In the genomic region with DNA sequence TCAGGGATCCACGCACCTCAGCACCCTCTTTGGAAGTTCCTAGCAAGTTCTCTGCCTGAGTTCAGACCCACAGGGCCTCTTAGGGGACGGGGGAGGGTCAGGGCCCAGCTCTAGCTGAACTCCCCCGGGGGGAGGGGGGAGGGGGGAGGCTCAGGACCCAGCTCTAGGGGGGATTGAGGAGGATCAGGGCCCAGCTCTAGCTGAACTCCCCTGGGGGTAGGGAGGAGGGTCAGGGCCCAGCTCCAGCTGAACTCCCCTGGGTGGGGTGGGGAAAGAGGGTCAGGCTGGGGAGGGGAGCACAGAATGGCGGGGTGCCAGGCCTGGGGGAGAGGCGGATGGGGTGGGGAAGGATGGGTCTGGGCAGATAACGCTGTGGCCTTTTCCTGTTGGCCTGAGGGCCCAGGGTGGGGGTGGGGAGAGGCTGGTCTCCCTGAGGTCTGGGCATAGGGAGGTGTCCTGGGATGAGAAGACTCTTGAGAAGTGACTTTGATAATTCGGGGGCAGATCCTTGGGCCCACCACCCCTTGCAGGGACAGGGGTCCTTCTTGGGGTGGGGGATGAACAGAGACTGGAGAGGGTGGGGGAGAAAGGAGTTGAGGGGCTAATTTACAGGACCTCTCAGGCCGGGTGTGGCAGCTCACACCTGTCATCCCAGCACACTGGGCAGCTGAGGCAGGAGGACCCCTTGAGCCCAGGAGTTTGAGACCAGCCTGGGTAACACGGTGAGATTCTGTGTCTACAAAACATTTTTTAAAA, we compare ENCODE assay signal across 14 cellular contexts. TPM values are rescaled to one million over a fixed set of nuclear protein-coding genes. Genes with fewer than 3 reads are reported as not detected.
DNase-seq lines count a peak whose midpoint lies in the region; TF ChIP-seq lines count a peak whose summit lies in the region.
"Had no signal": no experiment of that assay in that cellular context is flagged by ENCODE, and none has a peak within 500 bp of the region (broad histone marks: within the 10 kb centered on the region; RNA-seq: fewer than 3 reads in every experiment).

No MANE protein-coding gene starts in this region.

- 35 to 68% (median 50%) methylated on average over 8 to 9 of the region's 9 CpGs for WGBS in spleen, 5 donors

- intact Hi-C loops in spleen (cut with DNase I; ENCODE audit: low total_unique reads) = no loop called here

- no peak overlapping the region for H3K4me3 ChIP-seq in cardiac muscle cell
- H3K4me3 ChIP-seq in spleen = no peak overlapping the region

- no peaks in the 10 kb centered on the region for H3K9me3 ChIP-seq in cardiac muscle cell (ENCODE audit: low read depth)
- H3K9me3 ChIP-seq in spleen = no peaks in the 10 kb centered on the region

- H3K4me1 ChIP-seq in cardiac muscle cell (ENCODE audit: low read depth) = peaks cover 13% of the 10 kb centered on the region
- H3K4me1 ChIP-seq in spleen = peaks cover 15 to 73% (median 44%) of the 10 kb centered on the region in 6 donors

- no peak for TF ChIP-seq CTCF in cardiac muscle cell (IDR thresholded peaks at IDR 0.05; ENCODE audit: low read depth, low read length)
- no peak for TF ChIP-seq CTCF in spleen (IDR thresholded peaks at IDR 0.05 in 8 of 11, conservative IDR thresholded peaks at IDR 0.05 in 3 of 11)

- no peak for TF ChIP-seq POLR2A in spleen (IDR thresholded peaks at IDR 0.05)

- no peaks in the 10 kb centered on the region for H3K27me3 ChIP-seq in cardiac muscle cell
- no peaks in the 10 kb centered on the region for H3K27me3 ChIP-seq in spleen (replicated peaks in 1 of 7)

- H3K27ac ChIP-seq in cardiac muscle cell (peak overlapping the region; percentile 57), spleen (peak overlapping the region in 7 of 8 donors; percentile 29 to 84 (median 73))

- H3K36me3 ChIP-seq in cardiac muscle cell = no peaks in the 10 kb centered on the region
- no peaks in the 10 kb centered on the region for H3K36me3 ChIP-seq in spleen

- DNase-seq in OCI-M2 (lab: John Stamatoyannopoulos, UW; ENCODE audit: unreplicated experiment) (peak; percentile 36), cardiac muscle cell (ENCODE audit: low read depth in 1 of 2, low spot score in 1 of 2) (peak in 1 of 2 donors; percentile 62), spleen (peak; percentile 69), NCI-H146 treated with DMSO at 0.1 percent for 48 hours (lab: John Stamatoyannopoulos, UW; ENCODE audit: unreplicated experiment) (no peak), NCI-H2227 treated with DMSO at 0.1 percent for 48 hours (lab: John Stamatoyannopoulos, UW) (no peak)
- DNase-seq in stimulated activated CD4-positive, alpha-beta T cell treated with anti-CD3 and anti-CD28 coated beads, Interleukin-15, amount 100 ng/mL, for 24 hours = no peak
- DNase-seq: cerebellar nuclear complex; HFFc6; occipital lobe; SHP77 treated with DMSO at 0.1 percent for 48 hours; stimulated activated CD4-positive, alpha-beta T cell treated with anti-CD3 and anti-CD28 coated beads, Interleukin-4, amount 100 ng/mL, for 1 hour had no signal

RNA-seq across cellular contexts. Expression of gene PTBP1, which starts 5.5 kb away (rescaled TPM):
- total RNA-seq in cardiac muscle cell (92.0 and 92.7 TPM in 2 replicates), spleen (100 to 1,000 TPM; 147 to 305 (median 247) TPM)
- polyA plus RNA-seq in cardiac muscle cell (110 and 111 TPM in 2 replicates), spleen (100 to 1,000 TPM in 1 of 3 donors, 10 to 100 TPM in 2; 89.9 to 130 (median 98.6) TPM)

RNA-seq across cellular contexts. Expression of gene PLPPR3, which starts 30.0 kb away (rescaled TPM):
- total RNA-seq in cardiac muscle cell (70.8 and 88.2 TPM in 2 replicates), spleen (under 1 TPM in 5 of 7 donors, not detected in 2; 0.27 to 0.79 (median 0.43) TPM)
- polyA plus RNA-seq in cardiac muscle cell (65.7 and 92.9 TPM in 2 replicates), spleen (under 1 TPM in 1 of 3 donors, not detected in 2; 0.03 TPM)
- total RNA-seq: subcutaneous adipose tissue had no signal

RNA-seq across cellular contexts. Expression of gene AZU1, which starts 35.9 kb away (rescaled TPM):
- total RNA-seq in cardiac muscle cell (1.4 and 5.7 TPM in 2 replicates), spleen (10 to 100 TPM in 3 of 7 donors, 1 to 10 TPM in 4; 3.1 to 69.7 (median 9.6) TPM)
- polyA plus RNA-seq in cardiac muscle cell (1.5 and 5.6 TPM in 2 replicates), spleen (1 to 10 TPM; 1.7 to 7.6 (median 4.2) TPM)
- total RNA-seq: HFFc6, kidney epithelial cell had no signal
- polyA plus RNA-seq: fibroblast of lung had no signal

RNA-seq across cellular contexts. Expression of gene MISP, which starts 40.9 kb away (rescaled TPM):
- total RNA-seq in cardiac muscle cell (0.18 and 1.2 TPM in 2 replicates), spleen (not detected)
- polyA plus RNA-seq in cardiac muscle cell (not detected in 2 replicates), spleen (under 1 TPM in 1 of 3 donors, not detected in 2; 0.13 TPM)
- total RNA-seq: fibroblast of lung, occipital lobe, subcutaneous adipose tissue had no signal
- polyA plus RNA-seq: fibroblast of lung had no signal

RNA-seq across cellular contexts. Expression of gene PRTN3, which starts 49.0 kb away (rescaled TPM):
- 0.60 TPM in 1 of 2 replicates, not detected in the other for total RNA-seq in cardiac muscle cell
- 0.44 and 0.57 TPM in 2 replicates for polyA plus RNA-seq in cardiac muscle cell
- 100 to 1,000 TPM in 1 of 7 donors, 10 to 100 TPM in 3, 1 to 10 TPM in 3; 2.8 to 168 (median 11.7) TPM for total RNA-seq in spleen
- polyA plus RNA-seq in spleen = 1 to 10 TPM in 2 of 3 donors, under 1 TPM in 1; 0.89 to 3.3 (median 1.3) TPM
- total RNA-seq: fibroblast of lung, HFFc6, kidney epithelial cell, occipital lobe, subcutaneous adipose tissue had no signal
- polyA plus RNA-seq: fibroblast of lung had no signal

Comparison
In these comparisons a context has a peak if more than half of its experiments do, and no peak if none do; other contexts are left out.
1. DNase-seq: peak in OCI-M2 (single experiment) and spleen (single experiment); none in NCI-H146 treated with DMSO at 0.1 percent for 48 hours (single experiment), stimulated activated CD4-positive, alpha-beta T cell treated with anti-CD3 and anti-CD28 coated beads, Interleukin-15, amount 100 ng/mL, for 24 hours (single experiment) and NCI-H2227 treated with DMSO at 0.1 percent for 48 hours (single experiment).
2. RNA of gene PLPPR3, which starts 30.0 kb away (total RNA-seq): 70.8 to 88.2 TPM in cardiac muscle cell; 0.27 to 0.79 TPM in spleen; every median in the first group is over 10 times any median in the second.